In the genomic region with DNA sequence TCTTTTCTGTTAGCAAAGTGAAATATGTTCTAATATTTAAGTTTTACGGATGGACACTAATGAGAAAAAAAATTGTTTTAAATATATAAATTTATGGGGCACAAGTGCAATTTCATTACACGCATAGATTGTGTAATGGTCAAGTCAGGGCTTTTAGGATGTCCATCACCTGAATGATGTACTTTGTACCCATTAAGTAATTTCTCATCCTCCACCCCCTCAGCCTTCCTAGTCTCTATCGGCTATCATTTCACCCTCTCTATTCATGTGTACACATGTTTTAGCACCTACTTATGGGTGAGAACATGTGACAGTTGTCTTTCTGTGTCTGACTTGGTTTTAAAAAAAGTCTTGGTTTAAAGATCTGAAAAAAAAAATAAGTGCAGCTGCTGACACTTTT, we compare ENCODE assay signal across 6 cellular contexts.
"Had no signal": no experiment of that assay in that cellular context is flagged by ENCODE, and none has a peak within 500 bp of the region (broad histone marks: within the 10 kb centered on the region; RNA-seq: fewer than 3 reads in every experiment).

No MANE protein-coding gene starts in this region.

- H3K27ac Mint-ChIP-seq: IgD-negative memory B cell had no signal

- H3K4me3 Mint-ChIP-seq: IgD-negative memory B cell had no signal

- H3K4me1 Mint-ChIP-seq: IgD-negative memory B cell had no signal

- ATAC-seq: K562 had no signal

- H3K27ac ChIP-seq: HL-60 had no signal

- H3K9me3 Mint-ChIP-seq: IgD-negative memory B cell had no signal

- H3K4me3 ChIP-seq: K562 had no signal

- DNase-seq: IMR-90, KBM-7 had no signal

- FAIRE-seq: HTR-8/SVneo, K562 had no signal
